In genomic region chr17:45060382-45060823, GRCh38 we compare ENCODE assay signal across 8 cellular contexts. TPM values are rescaled to one million over a fixed set of nuclear protein-coding genes. Genes with fewer than 3 reads are reported as not detected.
DNase-seq lines count a peak whose midpoint lies in the region; ATAC-seq, FAIRE-seq and TF ChIP-seq lines count a peak whose summit lies in the region.

No MANE protein-coding gene starts in this region.

- WGBS in A549 (ENCODE audit: missing lambda C conversion rate): 10% methylated on average over 16 of the region's 16 CpGs
- WGBS in GM12878 (ENCODE audit: insufficient coverage, insufficient replicate concordance, low lambda C conversion rate, missing lambda C conversion rate): 11% methylated on average over 16 of the region's 16 CpGs
- WGBS in HepG2 (ENCODE audit: low lambda C conversion rate): 3% methylated on average over 12 of the region's 16 CpGs
- 17% methylated on average over 16 of the region's 16 CpGs for WGBS in thymus

- FAIRE-seq in A549 (lab: Jason Lieb, UNC) (no peak), GM12878 (lab: Jason Lieb, UNC) (no peak), HepG2 (lab: Jason Lieb, UNC) (no peak)

- H3K4me1 ChIP-seq in A549 (peaks cover 16% of the 10 kb centered on the region), GM12878 (ENCODE audit: control insufficient read depth, insufficient read depth, low read length) (peaks cover 10% of the 10 kb centered on the region), HepG2 (ENCODE audit: insufficient read depth, low read length) (peaks cover 54% of the 10 kb centered on the region), thymus (ENCODE audit: control insufficient read depth, insufficient read depth, low read length) (peaks cover 12% of the 10 kb centered on the region)

- H3K9ac ChIP-seq in GM12878 (ENCODE audit: control insufficient read depth, insufficient read depth, low read length) (peak overlapping the region; percentile 99), HepG2 (ENCODE audit: insufficient read depth, low read depth, low read length) (peak overlapping the region; percentile 94)

- H3K4me3 ChIP-seq in A549: peak overlapping the region; percentile 67
- peak overlapping the region; percentile 76 for H3K4me3 ChIP-seq in HFF-Myc (replicated peaks; ENCODE audit: low read depth, low read length)
- peak overlapping the region; percentile 84 for H3K4me3 ChIP-seq in GM12878
- peak overlapping the region; percentile 85 to 99 (median 97) for H3K4me3 ChIP-seq in HepG2 (replicated peaks in 1 of 3; ENCODE audit: insufficient read depth in 1 of 3, low read depth in 2 of 3, low read length in 3 of 3)
- peak overlapping the region; percentile 68 for H3K4me3 ChIP-seq in thymus (ENCODE audit: low read length)

- H3K36me3 ChIP-seq in GM12878 (ENCODE audit: control insufficient read depth in 2 of 2, insufficient read depth in 2 of 2, low read length in 1 of 2) (peaks cover 0 to 6% of the 10 kb centered on the region in 2 experiments; a peak in 2 of 4 replicates), HepG2 (replicated peaks in 1 of 2; ENCODE audit: control insufficient read depth in 1 of 2, insufficient read depth in 2 of 2, low read length in 2 of 2) (peaks cover 0 to 2% of the 10 kb centered on the region in 2 experiments; a peak in 2 of 5 replicates), thymus (ENCODE audit: control insufficient read depth, insufficient read depth) (no peaks in the 10 kb centered on the region)

- H4K20me1 ChIP-seq in GM12878 (ENCODE audit: control insufficient read depth, insufficient read depth) (no peaks in the 10 kb centered on the region; the same call in 1 of the 2 replicates), HepG2 (ENCODE audit: insufficient read depth, low read length) (no peaks in the 10 kb centered on the region; the same call in 1 of the 2 replicates)

- H3K79me2 ChIP-seq in GM12878 (ENCODE audit: control insufficient read depth, insufficient read depth, low read length) (peaks cover 59% of the 10 kb centered on the region), HepG2 (ENCODE audit: insufficient read depth, low read length) (peaks cover 44% of the 10 kb centered on the region)

- H3K27me3 ChIP-seq in GM12878 (replicated peaks in 1 of 2; ENCODE audit: control insufficient read depth in 2 of 2, insufficient read depth in 2 of 2, low read length in 1 of 2) (no peaks in the 10 kb centered on the region), HepG2 (ENCODE audit: control insufficient read depth in 1 of 2, insufficient read depth in 2 of 2, low read length in 2 of 2) (no peaks in the 10 kb centered on the region; a peak in 1 of 5 replicates), thymus (ENCODE audit: control insufficient read depth, insufficient read depth) (no peaks in the 10 kb centered on the region)

- POLR2A ChIA-PET in A549 (lab: Yijun Ruan, JAX) (interaction anchor here (0.6 to 2.3 kb wide), 25 partner anchors 10 to 274 kb away, joined by 3 to 74 read pairs (median 6); partner anchors contain the start of genes ACBD4, DCAKD, HEXIM1 and HEXIM2), GM12878 (lab: Charles Lee) (interaction anchor here (0.6 to 6.0 kb wide), 13 partner anchors 11 to 599 kb away, joined by 3 to 119 read pairs (median 4); partner anchors contain the start of genes ACBD4 and DCAKD), HepG2 (lab: Yijun Ruan, JAX) (interaction anchor here (0.9 to 3.0 kb wide), 26 partner anchors 10 to 365 kb away, joined by 3 to 74 read pairs (median 6); partner anchors contain the start of genes ACBD4, DCAKD, EFTUD2 and HEXIM1)

- TF ChIP-seq EP300 in A549 (IDR thresholded peaks at IDR 0.05): no peak
- TF ChIP-seq EP300 in GM12878 (IDR thresholded peaks at IDR 0.05; ENCODE audit: borderline replicate concordance in 1 of 2, control insufficient read depth in 1 of 2, low read depth in 2 of 2, low read length in 2 of 2): no peak
- TF ChIP-seq EP300 in HepG2 (IDR thresholded peaks at IDR 0.05; ENCODE audit: low read depth in 2 of 2, low read length in 2 of 2): no peak
- no peak for TF ChIP-seq EP300 in HepG2 (CRISPR knock-in tag; IDR thresholded peaks at IDR 0.05; ENCODE audit: borderline replicate concordance)

- TF ChIP-seq CTCF in A549 (IDR thresholded peaks at IDR 0.05) (no peak), HFF-Myc (IDR thresholded peaks at IDR 0.05; ENCODE audit: low read depth, low read length, missing control alignments) (no peak), GM12878 (IDR thresholded peaks at IDR 0.05 in 2 of 3, conservative IDR thresholded peaks at IDR 0.05 in 1 of 3; ENCODE audit: control insufficient read depth in 2 of 3, extremely low read depth in 1 of 3, insufficient read depth in 1 of 3, low read depth in 3 of 3, low read length in 3 of 3) (no peak), HepG2 (CRISPR knock-in tag; IDR thresholded peaks at IDR 0.05) (no peak)

- H3K27ac ChIP-seq in A549 (peak overlapping the region; percentile 87 to 91), GM12878 (ENCODE audit: control insufficient read depth, insufficient read depth) (peak overlapping the region; percentile 98), HepG2 (ENCODE audit: extremely low read length, insufficient read depth, low read length) (peak overlapping the region; percentile 94), thymus (ENCODE audit: low read depth) (peak overlapping the region; percentile 68)

- ATAC-seq in A549 (no peak; a peak in 3 of 6 replicates), GM12878 (peak; percentile 6), HepG2 (peak; percentile 39)

- SMC1A ChIA-PET in GM12878 (lab: Charles Lee; ENCODE audit: uncharacterized antibody, unreplicated experiment): interaction anchor here (0.9 to 5.0 kb wide), 5 partner anchors 10 to 140 kb away, joined by 3 to 38 read pairs (median 4); partner anchors contain the start of gene DCAKD

- H3K9me3 ChIP-seq in A549 (no peaks in the 10 kb centered on the region), GM12878 (replicated peaks; ENCODE audit: control insufficient read depth, insufficient read depth, low read length) (no peaks in the 10 kb centered on the region), HepG2 (ENCODE audit: low read length) (no peaks in the 10 kb centered on the region), thymus (ENCODE audit: control insufficient read depth) (no peaks in the 10 kb centered on the region)

- TF ChIP-seq RAD21 in A549 (conservative IDR thresholded peaks at IDR 0.05 in 1 of 2, IDR thresholded peaks at IDR 0.05 in 1 of 2) (no peak), GM12878 (IDR thresholded peaks at IDR 0.05; ENCODE audit: insufficient read depth, low read depth, low read length) (no peak), HepG2 (CRISPR knock-in tag; IDR thresholded peaks at IDR 0.05) (no peak; the same call in 1 of the 2 replicates)

- TSS peak; percentile 94 for BruUV-seq in GM12878 (replicated peaks; lab: Mats Ljungman, UMichigan)
- BruUV-seq in HepG2 (replicated peaks; lab: Mats Ljungman, UMichigan): TSS peak; percentile 91

- H2AFZ ChIP-seq in GM12878 (ENCODE audit: control insufficient read depth, low read depth, low read length) (peak overlapping the region; percentile 90), HepG2 (ENCODE audit: low read length) (peak overlapping the region; percentile 94)

- DNase-seq in A549 (ENCODE audit: low read depth in 1 of 2, low spot score in 1 of 2) (no peak), HFF-Myc (ENCODE audit: extremely low read depth, low read depth) (no peak), GM12878 (ENCODE audit: low read depth, low spot score) (no peak), HepG2 (ENCODE audit: low spot score) (no peak), germinal center (ENCODE audit: low spot score) (no peak), COLO829 (ENCODE audit: low spot score) (no peak)
- no peak for DNase-seq in stimulated activated naive CD4-positive, alpha-beta T cell treated with Interleukin-2 at 50 U/mL for 16 hours (lab: John Stamatoyannopoulos, UW)

- RAD21 ChIA-PET in GM12878 (lab: Charles Lee; ENCODE audit: unreplicated experiment): interaction anchor here (1.0 to 5.9 kb wide), 5 partner anchors 10 to 75 kb away, joined by 3 to 49 read pairs (median 5); partner anchors contain the start of genes ACBD4 and DCAKD

- in situ Hi-C loops in GM12878 (cut with MboI): no loop called here
- in situ Hi-C loops in HepG2 (cut with HindIII; ENCODE audit: extremely low pct_ligation_motif_present, low pct_unique_long_range_greater_than_20kb): no loop called here

- no peak for TF ChIP-seq POLR2A in A549 (IDR thresholded peaks at IDR 0.05; ENCODE audit: low read length)
- no peak for TF ChIP-seq POLR2A in GM12878 (IDR thresholded peaks at IDR 0.05; ENCODE audit: low read depth, low read length)
- no peak; a peak in 1 of 4 replicates for TF ChIP-seq POLR2A in HepG2 (IDR thresholded peaks at IDR 0.05; ENCODE audit: insufficient read depth in 1 of 2, low read depth in 2 of 2, low read length in 2 of 2)

- CTCF ChIA-PET in A549 (lab: Yijun Ruan, JAX): interaction anchor here (1.3 to 6.1 kb wide), 5 partner anchors 10 to 75 kb away, joined by 4 to 43 read pairs (median 6); partner anchors contain the start of gene ACBD4
- CTCF ChIA-PET in GM12878 (lab: Yijun Ruan, JAX): interaction anchor here (0.6 to 4.6 kb wide), 6 partner anchors 10 to 285 kb away, joined by 3 to 35 read pairs (median 12); partner anchors contain the start of genes ACBD4 and DCAKD
- CTCF ChIA-PET in HepG2 (lab: Yijun Ruan, JAX; ENCODE audit: low intra/inter-chr PET ratio, low total read pairs): interaction anchor here (1.3 kb wide), 1 partner anchor 72 kb away, joined by 3 read pairs; the partner anchor contains the start of gene PLCD3

- H3K4me2 ChIP-seq in A549 (peak overlapping the region; percentile 92), GM12878 (ENCODE audit: control insufficient read depth, insufficient read depth) (peak overlapping the region; percentile 77), HepG2 (ENCODE audit: low read depth, low read length) (peak overlapping the region; percentile 91)

- intact Hi-C loops in GM12878 (cut with micrococcal nuclease; ENCODE audit: unreplicated experiment) (no loop called here), HepG2 (cut with micrococcal nuclease; ENCODE audit: unreplicated experiment) (no loop called here)

RNA-seq across cellular contexts. Expression of gene NMT1, which starts 0.7 kb away (rescaled TPM):
- polyA plus RNA-seq in A549 (2011; rRNA removed) (82.9 and 95.8 TPM in 2 replicates), A549 (2017; fragmentation: RNase III; extraction: RNeasy Plus Mini Kit Qiagen cat#74134 plus additional on column Dnase treatment) (270 to 323 TPM (median 299 TPM) in 3 replicates), GM12878 (2011; rRNA removed) (116 and 138 TPM in 2 replicates), GM12878 (2014; fragmentation: Illumina TruSeq; extraction: Trizol) (80.7 and 216 TPM in 2 replicates), GM12878 (2014; fragmentation: Nextera tagmentation; extraction: Ambion mirVana) (100 to 1,000 TPM; 282 to 342 TPM), GM12878 (2014; rRNA removed) (96.7 and 112 TPM in 2 replicates), GM12878 (2016; fragmentation: Nextera tagmentation; extraction: Ambion mirVana) (100 to 1,000 TPM; 221 to 226 TPM), HepG2 (2011; rRNA removed) (71.9 and 75.7 TPM in 2 replicates), thymus (39.3 TPM)
- polyA plus RNA-seq in A549 (2012; cell fraction: cytosol; rRNA removed): 36.4 and 45.1 TPM in 2 replicates
- polyA plus RNA-seq in A549 (2012; cell fraction: nucleus; rRNA removed): 41.7 and 57.7 TPM in 2 replicates
- polyA minus RNA-seq in A549 (2011; rRNA and poly(A)+ RNA removed): 74.5 and 81.8 TPM in 2 replicates
- total RNA-seq in GM12878 (2013; cell fraction: nucleolus; rRNA removed): 95.0 and 103 TPM in 2 replicates
- total RNA-seq in GM12878 (2014; rRNA removed) (118 and 121 TPM in 2 replicates), GM12878 (2014; rRNA removed; fragmentation: Illumina TruSeq; extraction: Trizol) (391 and 395 TPM in 2 replicates), GM12878 (2021) (204 and 223 TPM in 2 replicates), HepG2 (2016; rRNA removed; fragmentation: Illumina TruSeq; extraction: Trizol) (142 and 194 TPM in 2 replicates)
- polyA plus RNA-seq in GM12878 (2011; ENCODE audit: low read depth): 42.9 TPM
- polyA plus RNA-seq in GM12878 (2011; cell fraction: cytosol; rRNA removed): 65.2 and 75.7 TPM in 2 replicates
- polyA plus RNA-seq in GM12878 (2011; cell fraction: nucleus; rRNA removed): 129 and 147 TPM in 2 replicates
- 87.9 and 96.7 TPM in 2 replicates for polyA plus RNA-seq in GM12878 (2012)
- polyA minus RNA-seq in GM12878 (2011; rRNA and poly(A)+ RNA removed): 62.4 and 90.4 TPM in 2 replicates
- 128 and 150 TPM in 2 replicates for polyA minus RNA-seq in GM12878 (2011; cell fraction: cytosol; rRNA and poly(A)+ RNA removed)
- 33.1 and 219 TPM in 2 replicates for polyA minus RNA-seq in GM12878 (2011; cell fraction: nucleus; rRNA and poly(A)+ RNA removed)
- 26.5 and 28.3 TPM in 2 replicates for total RNA-seq in HepG2 (2016; cell fraction: cytosol; rRNA removed; fragmentation: Illumina TruSeq; extraction: Trizol; ENCODE audit: low read depth)
- 140 and 195 TPM in 2 replicates for total RNA-seq in HepG2 (2016; cell fraction: insoluble cytoplasmic fraction; rRNA removed; fragmentation: Illumina TruSeq; extraction: Trizol)
- 38.6 and 40.6 TPM in 2 replicates for total RNA-seq in HepG2 (2016; cell fraction: membrane; rRNA removed; fragmentation: Illumina TruSeq; extraction: Trizol)
- total RNA-seq in HepG2 (2016; cell fraction: nucleus; rRNA removed; fragmentation: Illumina TruSeq; extraction: Trizol): 107 and 123 TPM in 2 replicates
- polyA plus RNA-seq in HepG2 (2011; cell fraction: cytosol; rRNA removed): 38.6 and 40.9 TPM in 2 replicates
- 44.4 and 51.3 TPM in 2 replicates for polyA plus RNA-seq in HepG2 (2011; cell fraction: nucleus; rRNA removed)
- 109 and 117 TPM in 2 replicates for polyA plus RNA-seq in HepG2 (2012)
- 13.3 and 16.4 TPM in 2 replicates for polyA plus RNA-seq in HepG2 (2016; cell fraction: cytosol; fragmentation: Illumina TruSeq; extraction: Trizol; ENCODE audit: low read depth)
- polyA plus RNA-seq in HepG2 (2016; cell fraction: insoluble cytoplasmic fraction; fragmentation: Illumina TruSeq; extraction: Trizol; ENCODE audit: low read depth): 189 and 216 TPM in 2 replicates
- polyA plus RNA-seq in HepG2 (2016; cell fraction: membrane; fragmentation: Illumina TruSeq; extraction: Trizol; ENCODE audit: low read depth): 22.9 and 24.5 TPM in 2 replicates
- 111 and 125 TPM in 2 replicates for polyA plus RNA-seq in HepG2 (2016; cell fraction: nucleus; fragmentation: Illumina TruSeq; extraction: Trizol; ENCODE audit: insufficient read depth, low read depth)
- polyA minus RNA-seq in HepG2 (2011; rRNA and poly(A)+ RNA removed; ENCODE audit: low replicate concordance): 63.5 and 95.4 TPM in 2 replicates
- 254 and 276 TPM in 2 replicates for polyA minus RNA-seq in HepG2 (2011; cell fraction: cytosol; rRNA and poly(A)+ RNA removed)
- 44.7 and 70.7 TPM in 2 replicates for polyA minus RNA-seq in HepG2 (2011; cell fraction: nucleus; rRNA and poly(A)+ RNA removed)

RNA-seq across cellular contexts. Expression of gene DCAKD, which starts 9.0 kb away (rescaled TPM):
- polyA plus RNA-seq in A549 (2011; rRNA removed) (21.4 and 26.2 TPM in 2 replicates), A549 (2017; fragmentation: RNase III; extraction: RNeasy Plus Mini Kit Qiagen cat#74134 plus additional on column Dnase treatment) (17.4 to 18.7 TPM (median 18.2 TPM) in 3 replicates), GM12878 (2011; rRNA removed) (14.1 and 32.8 TPM in 2 replicates), GM12878 (2014; fragmentation: Illumina TruSeq; extraction: Trizol) (18.9 and 21.5 TPM in 2 replicates), GM12878 (2014; fragmentation: Nextera tagmentation; extraction: Ambion mirVana) (10 to 100 TPM; 11.6 to 11.7 TPM), GM12878 (2014; rRNA removed) (45.7 and 46.5 TPM in 2 replicates), GM12878 (2016; fragmentation: Nextera tagmentation; extraction: Ambion mirVana) (10 to 100 TPM; 43.8 to 46.1 TPM), HepG2 (2011; rRNA removed) (25.9 and 30.2 TPM in 2 replicates), thymus (24.7 TPM)
- polyA plus RNA-seq in A549 (2012; cell fraction: cytosol; rRNA removed): 27.3 and 36.1 TPM in 2 replicates
- 50.5 and 50.8 TPM in 2 replicates for polyA plus RNA-seq in A549 (2012; cell fraction: nucleus; rRNA removed)
- polyA minus RNA-seq in A549 (2011; rRNA and poly(A)+ RNA removed): 68.2 and 69.2 TPM in 2 replicates
- 35.2 and 43.0 TPM in 2 replicates for total RNA-seq in GM12878 (2013; cell fraction: nucleolus; rRNA removed)
- total RNA-seq in GM12878 (2014; rRNA removed) (49.4 and 62.7 TPM in 2 replicates), GM12878 (2014; rRNA removed; fragmentation: Illumina TruSeq; extraction: Trizol) (23.0 and 27.9 TPM in 2 replicates), GM12878 (2021) (44.4 and 45.8 TPM in 2 replicates), HepG2 (2016; rRNA removed; fragmentation: Illumina TruSeq; extraction: Trizol) (29.2 and 31.1 TPM in 2 replicates)
- 11.7 TPM for polyA plus RNA-seq in GM12878 (2011; ENCODE audit: low read depth)
- polyA plus RNA-seq in GM12878 (2011; cell fraction: cytosol; rRNA removed): 55.7 and 60.8 TPM in 2 replicates
- polyA plus RNA-seq in GM12878 (2011; cell fraction: nucleus; rRNA removed): 57.5 and 71.0 TPM in 2 replicates
- polyA plus RNA-seq in GM12878 (2012): 26.3 and 28.2 TPM in 2 replicates
- polyA minus RNA-seq in GM12878 (2011; rRNA and poly(A)+ RNA removed): 29.1 and 56.8 TPM in 2 replicates
- polyA minus RNA-seq in GM12878 (2011; cell fraction: cytosol; rRNA and poly(A)+ RNA removed): 22.7 and 27.9 TPM in 2 replicates
- 21.2 and 26.2 TPM in 2 replicates for polyA minus RNA-seq in GM12878 (2011; cell fraction: nucleus; rRNA and poly(A)+ RNA removed)
- total RNA-seq in HepG2 (2016; cell fraction: cytosol; rRNA removed; fragmentation: Illumina TruSeq; extraction: Trizol; ENCODE audit: low read depth): 17.8 and 18.9 TPM in 2 replicates
- total RNA-seq in HepG2 (2016; cell fraction: insoluble cytoplasmic fraction; rRNA removed; fragmentation: Illumina TruSeq; extraction: Trizol): 29.3 and 30.4 TPM in 2 replicates
- total RNA-seq in HepG2 (2016; cell fraction: membrane; rRNA removed; fragmentation: Illumina TruSeq; extraction: Trizol): 31.0 and 36.7 TPM in 2 replicates
- 13.3 and 14.3 TPM in 2 replicates for total RNA-seq in HepG2 (2016; cell fraction: nucleus; rRNA removed; fragmentation: Illumina TruSeq; extraction: Trizol)
- 27.0 and 35.9 TPM in 2 replicates for polyA plus RNA-seq in HepG2 (2011; cell fraction: cytosol; rRNA removed)
- polyA plus RNA-seq in HepG2 (2011; cell fraction: nucleus; rRNA removed): 35.9 and 42.1 TPM in 2 replicates
- polyA plus RNA-seq in HepG2 (2012): 21.9 and 25.6 TPM in 2 replicates
- polyA plus RNA-seq in HepG2 (2016; cell fraction: cytosol; fragmentation: Illumina TruSeq; extraction: Trizol; ENCODE audit: low read depth): 14.2 and 18.1 TPM in 2 replicates
- 30.0 and 35.6 TPM in 2 replicates for polyA plus RNA-seq in HepG2 (2016; cell fraction: insoluble cytoplasmic fraction; fragmentation: Illumina TruSeq; extraction: Trizol; ENCODE audit: low read depth)
- 26.8 and 28.1 TPM in 2 replicates for polyA plus RNA-seq in HepG2 (2016; cell fraction: membrane; fragmentation: Illumina TruSeq; extraction: Trizol; ENCODE audit: low read depth)
- polyA plus RNA-seq in HepG2 (2016; cell fraction: nucleus; fragmentation: Illumina TruSeq; extraction: Trizol; ENCODE audit: insufficient read depth, low read depth): 28.5 and 31.2 TPM in 2 replicates
- 34.7 and 107 TPM in 2 replicates for polyA minus RNA-seq in HepG2 (2011; rRNA and poly(A)+ RNA removed; ENCODE audit: low replicate concordance)
- polyA minus RNA-seq in HepG2 (2011; cell fraction: cytosol; rRNA and poly(A)+ RNA removed): 36.1 and 39.1 TPM in 2 replicates
- polyA minus RNA-seq in HepG2 (2011; cell fraction: nucleus; rRNA and poly(A)+ RNA removed): 14.9 and 19.5 TPM in 2 replicates

Comparison
In these comparisons a context has a peak if more than half of its experiments do, and no peak if none do; other contexts are left out.
1. ATAC-seq: peak in GM12878 (single experiment) and HepG2 (single experiment); none in A549 (0 of 2).
2. Peak in every context shown above with its lines, with median percentiles within 50 percentile points of each other: H3K27ac ChIP-seq, H3K4me2 ChIP-seq and H3K4me3 ChIP-seq.